ENCODE assay signal across 8 cellular contexts in genomic region chr9:6024035-6024554, GRCh38. TPM values are rescaled to one million over a fixed set of nuclear protein-coding genes. Genes with fewer than 3 reads are reported as not detected.
DNase-seq lines count a peak whose midpoint lies in the region; ATAC-seq and TF ChIP-seq lines count a peak whose summit lies in the region.

No MANE protein-coding gene starts in this region.

- no peaks in the 10 kb centered on the region for H3K9me3 ChIP-seq in ES-I3 (ENCODE audit: control insufficient read depth, insufficient read depth, low read length)
- H3K9me3 ChIP-seq in skeletal muscle satellite cell (replicated peaks; ENCODE audit: low read length) = no peaks in the 10 kb centered on the region
- no peaks in the 10 kb centered on the region for H3K9me3 ChIP-seq in ascending aorta

- DNase-seq in ACHN (peak; percentile 33), SIG-M5 treated with dmso at 0.1 percent for 504 hours (lab: John Stamatoyannopoulos, UW; ENCODE audit: unreplicated experiment) (peak; percentile 61), ascending aorta (ENCODE audit: low spot score in 2 of 2) (no peak)

- H3K4me1 ChIP-seq in ES-I3 (ENCODE audit: insufficient read depth, low read length) = no peaks in the 10 kb centered on the region
- no peaks in the 10 kb centered on the region for H3K4me1 ChIP-seq in skeletal muscle satellite cell (ENCODE audit: control insufficient read depth, insufficient read depth, low read length)
- H3K4me1 ChIP-seq in ascending aorta = no peaks in the 10 kb centered on the region

- peak in 1 of 3 experiments; percentile 44 for TF ChIP-seq CTCF in ascending aorta (IDR thresholded peaks at IDR 0.05)

- in situ Hi-C loops in ACHN (cut with HindIII; ENCODE audit: low pct_ligation_motif_present, low pct_unique_long_range_greater_than_20kb, low sequenced_read_pairs) = no loop called here

- intact Hi-C loops in ascending aorta (cut with DNase I) = no loop called here

- ATAC-seq in HG02938 (IDR thresholded peaks at IDR 0.05; ENCODE audit: unreplicated experiment) (peak; percentile 72), esophagus mucosa (peak; percentile 52), GM19035 (IDR thresholded peaks at IDR 0.05; ENCODE audit: unreplicated experiment) (no peak)

- H3K27ac ChIP-seq in ascending aorta = no peak overlapping the region

- peaks cover 13% of the 10 kb centered on the region for H3K27me3 ChIP-seq in skeletal muscle satellite cell (ENCODE audit: control insufficient read depth, insufficient read depth, low read length)
- no peaks in the 10 kb centered on the region for H3K27me3 ChIP-seq in ascending aorta

- H3K4me2 ChIP-seq in skeletal muscle satellite cell (ENCODE audit: low read length) = peak overlapping the region; percentile 51

- H3K4me3 ChIP-seq in skeletal muscle satellite cell (ENCODE audit: low read length) (no peak overlapping the region), ascending aorta (no peak overlapping the region)

- H3K9ac ChIP-seq in ES-I3 (ENCODE audit: low read depth, low read length) (peak overlapping the region; percentile 35), skeletal muscle satellite cell (ENCODE audit: low read depth, low read length) (no peak overlapping the region)

- H3K36me3 ChIP-seq in ES-I3 (ENCODE audit: insufficient read depth, low read length) (no peaks in the 10 kb centered on the region), skeletal muscle satellite cell (ENCODE audit: insufficient read depth, low read length) (no peaks in the 10 kb centered on the region), ascending aorta (no peaks in the 10 kb centered on the region)

RNA-seq across cellular contexts. Expression of gene RANBP6, which starts 8.7 kb away (rescaled TPM):
- total RNA-seq in esophagus mucosa = 7.5 TPM
- 26.4 and 31.2 TPM in 2 replicates for total RNA-seq in skeletal muscle satellite cell (2012; rRNA removed)
- 8.3 TPM for total RNA-seq in ascending aorta

Comparison
In these comparisons a context has a peak if more than half of its experiments do, and no peak if none do; other contexts are left out.
1. DNase-seq: peak in ACHN (single experiment) and SIG-M5 treated with dmso at 0.1 percent for 504 hours (single experiment); none in ascending aorta (0 of 2).